Comparison of ENCODE assay signal across 24 cellular contexts in the genomic region with DNA sequence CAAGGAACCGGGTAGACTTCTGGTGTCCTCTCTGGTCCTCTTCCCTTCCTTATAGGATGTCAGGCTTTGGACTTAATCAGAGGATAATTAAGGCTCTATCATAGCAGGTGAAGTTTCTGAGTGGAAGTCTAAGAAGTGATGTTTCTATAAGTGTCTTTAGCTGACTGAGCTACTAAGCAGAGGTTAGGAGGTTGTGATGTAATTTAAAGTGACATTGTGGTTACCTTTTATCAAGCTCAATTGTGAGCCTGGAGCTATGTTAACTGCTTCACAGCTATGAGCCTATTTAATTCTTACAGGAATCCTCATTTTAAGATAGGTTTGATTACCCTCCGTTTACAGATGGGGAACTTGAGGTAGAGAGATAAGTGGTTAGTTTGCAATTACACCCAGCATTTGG.
"Had no signal": no experiment of that assay in that cellular context is flagged by ENCODE, and none has a peak within 500 bp of the region (broad histone marks: within the 10 kb centered on the region; RNA-seq: fewer than 3 reads in every experiment).

No MANE protein-coding gene starts in this region.

- H3K4me3 Mint-ChIP-seq: activated CD4-positive, alpha-beta memory T cell treated with anti-CD3 and anti-CD28 coated beads, Interleukin-2, amount 10 ng/mL, durations not matched to agents 7 days and 5 days; activated naive CD4-positive, alpha-beta T cell treated with anti-CD3 and anti-CD28 coated beads for 36 hours; activated naive CD8-positive, alpha-beta T cell treated with anti-CD3 and anti-CD28 coated beads, Interleukin-2, amount 10 ng/mL, durations not matched to agents 7 days and 5 days; activated T-cell treated with anti-CD3 and anti-CD28 coated beads, Interleukin-2, amount 50 U/mL, for 72 hours; natural killer cell; stimulated activated naive CD8-positive, alpha-beta T cell treated with anti-CD3 and anti-CD28 coated beads, Interleukin-15, amount 100 ng/mL, for 72 hours had no signal

- H3K36me3 ChIP-seq: esophagus squamous epithelium, gastrocnemius medialis, left lung, pancreas, right atrium auricular region, suprapubic skin, transverse colon, vagina had no signal

- ATAC-seq: activated T-cell treated with anti-CD3 and anti-CD28 coated beads, Interleukin-2, amount 50 U/mL, for 72 hours; gastrocnemius medialis; natural killer cell; psoas muscle; stimulated activated naive CD8-positive, alpha-beta T cell treated with anti-CD3 and anti-CD28 coated beads, Interleukin-15, amount 100 ng/mL, for 72 hours had no signal

- H3K36me3 Mint-ChIP-seq: activated naive CD8-positive, alpha-beta T cell treated with anti-CD3 and anti-CD28 coated beads, Interleukin-2, amount 10 ng/mL, durations not matched to agents 7 days and 5 days; natural killer cell had no signal

- H3K27ac ChIP-seq: esophagus squamous epithelium, gastrocnemius medialis, left lung, pancreas, psoas muscle, right atrium auricular region, suprapubic skin, transverse colon, vagina had no signal

- H3K9me3 Mint-ChIP-seq: activated CD4-positive, alpha-beta memory T cell treated with anti-CD3 and anti-CD28 coated beads, Interleukin-2, amount 10 ng/mL, durations not matched to agents 7 days and 5 days; activated naive CD4-positive, alpha-beta T cell treated with anti-CD3 and anti-CD28 coated beads for 36 hours; activated naive CD8-positive, alpha-beta T cell treated with anti-CD3 and anti-CD28 coated beads, Interleukin-2, amount 10 ng/mL, durations not matched to agents 7 days and 5 days; activated T-cell treated with anti-CD3 and anti-CD28 coated beads, Interleukin-2, amount 50 U/mL, for 72 hours; endodermal cell; natural killer cell; stimulated activated naive CD8-positive, alpha-beta T cell treated with anti-CD3 and anti-CD28 coated beads, Interleukin-15, amount 100 ng/mL, for 72 hours had no signal

- H3K27ac Mint-ChIP-seq: activated CD4-positive, alpha-beta memory T cell treated with anti-CD3 and anti-CD28 coated beads, Interleukin-2, amount 10 ng/mL, durations not matched to agents 7 days and 5 days; activated naive CD4-positive, alpha-beta T cell treated with anti-CD3 and anti-CD28 coated beads for 36 hours; activated naive CD8-positive, alpha-beta T cell treated with anti-CD3 and anti-CD28 coated beads, Interleukin-2, amount 10 ng/mL, durations not matched to agents 7 days and 5 days; activated T-cell treated with anti-CD3 and anti-CD28 coated beads, Interleukin-2, amount 50 U/mL, for 72 hours; endodermal cell; natural killer cell; stimulated activated naive CD8-positive, alpha-beta T cell treated with anti-CD3 and anti-CD28 coated beads, Interleukin-15, amount 100 ng/mL, for 72 hours had no signal

- H3K9me3 ChIP-seq: esophagus squamous epithelium, gastrocnemius medialis, left lung, pancreas, psoas muscle, right atrium auricular region, suprapubic skin, transverse colon, vagina had no signal

- H3K27me3 ChIP-seq: esophagus squamous epithelium, gastrocnemius medialis, left lung, pancreas, right atrium auricular region, suprapubic skin, transverse colon, vagina had no signal

- DNase-seq: activated CD4-positive, alpha-beta memory T cell treated with anti-CD3 and anti-CD28 coated beads, Interleukin-2, amount 10 ng/mL, durations not matched to agents 7 days and 5 days; activated CD4-positive, alpha-beta T cell treated with anti-CD3 and anti-CD28 coated beads for 48 hours; activated effector memory CD4-positive, alpha-beta T cell treated with Interleukin-2 at 50 U/mL for 16 hours; activated naive CD4-positive, alpha-beta T cell treated with anti-CD3 and anti-CD28 coated beads for 36 hours; activated naive CD8-positive, alpha-beta T cell treated with anti-CD3 and anti-CD28 coated beads, Interleukin-2, amount 10 ng/mL, durations not matched to agents 7 days and 5 days; activated T-cell treated with anti-CD3 and anti-CD28 coated beads, Interleukin-2, amount 50 U/mL, for 72 hours; amygdala; cortex of kidney; endodermal cell; esophagus squamous epithelium; gastrocnemius medialis; hippocampal formation; kidney glomerular epithelial cell; left lung; natural killer cell; pancreas; psoas muscle; stimulated activated CD4-positive, alpha-beta T cell treated with anti-CD3 and anti-CD28 coated beads, Interleukin-4, amount 100 ng/mL, for 4 hours; stimulated activated naive CD8-positive, alpha-beta T cell treated with anti-CD3 and anti-CD28 coated beads, Interleukin-15, amount 100 ng/mL, for 72 hours; transverse colon had no signal

- H3K4me1 Mint-ChIP-seq: activated CD4-positive, alpha-beta memory T cell treated with anti-CD3 and anti-CD28 coated beads, Interleukin-2, amount 10 ng/mL, durations not matched to agents 7 days and 5 days had no signal

- H3K4me3 ChIP-seq: esophagus squamous epithelium, gastrocnemius medialis, left lung, lung, pancreas, psoas muscle, right atrium auricular region, suprapubic skin, transverse colon, vagina had no signal
